Comparison of ENCODE assay signal across 17 cellular contexts in genomic region chr9:79757074-79757473, GRCh38.
DNase-seq lines count a peak whose midpoint lies in the region; ATAC-seq and TF ChIP-seq lines count a peak whose summit lies in the region.
"Had no signal": no experiment of that assay in that cellular context is flagged by ENCODE, and none has a peak within 500 bp of the region (broad histone marks: within the 10 kb centered on the region; RNA-seq: fewer than 3 reads in every experiment).

No MANE protein-coding gene starts in this region.

- H3K27me3 ChIP-seq in trophoblast cell (ENCODE audit: insufficient read depth, low read length) (no peaks in the 10 kb centered on the region), smooth muscle cell (ENCODE audit: low read depth) (peaks cover 3% of the 10 kb centered on the region), Peyer's patch (no peaks in the 10 kb centered on the region)

- no peak overlapping the region for H3K14ac ChIP-seq in trophoblast cell (ENCODE audit: low read length)

- H3K18ac ChIP-seq in trophoblast cell (ENCODE audit: low read length) = peak overlapping the region; percentile 16

- H3K9me3 ChIP-seq in trophoblast cell (ENCODE audit: insufficient read depth, low read depth, low read length) = peaks cover 3% of the 10 kb centered on the region
- no peaks in the 10 kb centered on the region for H3K9me3 ChIP-seq in smooth muscle cell (replicated peaks; ENCODE audit: low read depth)
- H3K9me3 ChIP-seq in Peyer's patch = no peaks in the 10 kb centered on the region
- H3K9me3 ChIP-seq: Caco-2 had no signal

- peak overlapping the region; percentile 60 for H2BK5ac ChIP-seq in trophoblast cell (ENCODE audit: low read depth, low read length, poor library complexity)

- no peaks in the 10 kb centered on the region for H4K20me1 ChIP-seq in smooth muscle cell (ENCODE audit: low read depth)

- H3F3A ChIP-seq in smooth muscle cell (ENCODE audit: low read depth) = peaks cover 16% of the 10 kb centered on the region

- H2AFZ ChIP-seq in trophoblast cell (ENCODE audit: insufficient read depth, low read length, poor library complexity) (no peak overlapping the region), smooth muscle cell (ENCODE audit: low read depth) (no peak overlapping the region)
- H2AFZ ChIP-seq: GM23338 had no signal

- peaks cover 20% of the 10 kb centered on the region for H3K79me1 ChIP-seq in trophoblast cell (ENCODE audit: low read length)

- H3K4me2 ChIP-seq in trophoblast cell (ENCODE audit: low read length) (no peak overlapping the region), smooth muscle cell (peak overlapping the region; percentile 7)
- H3K4me2 ChIP-seq: GM23338 had no signal

- ATAC-seq in SK-N-SH treated with all-trans-retinoic acid at 6 μM for 48 hours (peak; percentile 32; the same call in 2 of the 3 replicates), GM21515 (IDR thresholded peaks at IDR 0.05; ENCODE audit: unreplicated experiment) (no peak)
- ATAC-seq: GM12878, GM23338, HCT116 had no signal

- H4K91ac ChIP-seq in trophoblast cell (ENCODE audit: low read depth, low read length) = peak overlapping the region; percentile 64

- H2BK12ac ChIP-seq in trophoblast cell (ENCODE audit: low read length) = peak overlapping the region; percentile 64

- DNase-seq in trophoblast cell (no peak), smooth muscle cell (lab: John Stamatoyannopoulos, UW; ENCODE audit: unreplicated experiment) (no peak), Peyer's patch (no peak), NCI-H1105 treated with DMSO at 0.1 percent for 48 hours (lab: John Stamatoyannopoulos, UW) (no peak)
- DNase-seq: C1 segment of cervical spinal cord; Caco-2; CD4-positive, alpha-beta memory T cell; DMS153; DMS79; EL; GDM1; H9 had no signal

- no peak overlapping the region for H3K9ac ChIP-seq in trophoblast cell (ENCODE audit: low read length)
- no peak overlapping the region for H3K9ac ChIP-seq in smooth muscle cell (ENCODE audit: low read depth)

- H3K36me3 ChIP-seq in trophoblast cell (ENCODE audit: control insufficient read depth in 1 of 2, insufficient read depth in 2 of 2, low read length in 2 of 2) (peaks cover 0 to 3% of the 10 kb centered on the region in 2 experiments), smooth muscle cell (ENCODE audit: low read depth) (no peaks in the 10 kb centered on the region), Peyer's patch (no peaks in the 10 kb centered on the region)

- H3K79me2 ChIP-seq in trophoblast cell (ENCODE audit: control insufficient read depth, insufficient read depth, low read length, poor library complexity) (peaks cover 3% of the 10 kb centered on the region), smooth muscle cell (ENCODE audit: low read depth) (no peaks in the 10 kb centered on the region)

- H2AK5ac ChIP-seq in trophoblast cell (ENCODE audit: low read length) = no peak overlapping the region

- H4K8ac ChIP-seq in trophoblast cell (ENCODE audit: low read depth, low read length) = peak overlapping the region; percentile 20

- H2BK120ac ChIP-seq in trophoblast cell (ENCODE audit: insufficient read depth, low read length, poor library complexity) = peak overlapping the region; percentile 60

- no peak overlapping the region for H4K12ac ChIP-seq in trophoblast cell (ENCODE audit: low read depth, low read length)

- H3K4me3 ChIP-seq in trophoblast cell (ENCODE audit: low read depth, low read length) = no peak overlapping the region
- no peak overlapping the region for H3K4me3 ChIP-seq in smooth muscle cell
- H3K4me3 ChIP-seq in Peyer's patch = no peak overlapping the region
- H3K4me3 ChIP-seq: GM12878, GM23338 had no signal

- H3K27ac ChIP-seq in trophoblast cell (ENCODE audit: low read depth, low read length) (peak overlapping the region; percentile 86), smooth muscle cell (ENCODE audit: low read depth) (peak overlapping the region; percentile 44), Peyer's patch (peak overlapping the region in 1 of 4 donors; percentile 18)

- peaks cover 11 to 14% of the 10 kb centered on the region in 2 experiments for H3K4me1 ChIP-seq in trophoblast cell (ENCODE audit: control insufficient read depth in 1 of 2, insufficient read depth in 2 of 2, low read length in 2 of 2)
- H3K4me1 ChIP-seq in smooth muscle cell (ENCODE audit: low read depth) = no peaks in the 10 kb centered on the region
- H3K4me1 ChIP-seq in Peyer's patch = no peaks in the 10 kb centered on the region
- H3K4me1 ChIP-seq: Caco-2 had no signal

- no peak for TF ChIP-seq POLR2A in Peyer's patch (IDR thresholded peaks at IDR 0.05)

- TF ChIP-seq CTCF in smooth muscle cell (IDR thresholded peaks at IDR 0.05; ENCODE audit: borderline replicate concordance, insufficient read depth, poor library complexity, severe bottlenecking) (no peak), Peyer's patch (IDR thresholded peaks at IDR 0.05) (no peak)

- peak overlapping the region; percentile 19 for H3K4ac ChIP-seq in trophoblast cell (ENCODE audit: low read depth, low read length)

- no peak overlapping the region for H3K23ac ChIP-seq in trophoblast cell (ENCODE audit: low read length)

TF ChIP-seq in SK-N-SH treated with all-trans-retinoic acid at 6 μM for 48 hours, 23 proteins besides CTCF, POLR2A, EP300 and RAD21:
- TF ChIP-seq CSDC2 (CRISPR knock-in tag; IDR thresholded peaks at IDR 0.05) = no peak
- TF ChIP-seq ISL1 (CRISPR knock-in tag; IDR thresholded peaks at IDR 0.05) = no peak
- TF ChIP-seq ZNF565 (CRISPR knock-in tag; conservative IDR thresholded peaks at IDR 0.05; ENCODE audit: low read depth) = no peak
- TF ChIP-seq ZNF70 (CRISPR knock-in tag; IDR thresholded peaks at IDR 0.05) = no peak
- TF ChIP-seq RARB (CRISPR knock-in tag; IDR thresholded peaks at IDR 0.05) = no peak
- TF ChIP-seq CREB5 (CRISPR knock-in tag; IDR thresholded peaks at IDR 0.05; ENCODE audit: low read depth) = no peak
